Comparison of ENCODE assay signal across 18 cellular contexts in the genomic region with DNA sequence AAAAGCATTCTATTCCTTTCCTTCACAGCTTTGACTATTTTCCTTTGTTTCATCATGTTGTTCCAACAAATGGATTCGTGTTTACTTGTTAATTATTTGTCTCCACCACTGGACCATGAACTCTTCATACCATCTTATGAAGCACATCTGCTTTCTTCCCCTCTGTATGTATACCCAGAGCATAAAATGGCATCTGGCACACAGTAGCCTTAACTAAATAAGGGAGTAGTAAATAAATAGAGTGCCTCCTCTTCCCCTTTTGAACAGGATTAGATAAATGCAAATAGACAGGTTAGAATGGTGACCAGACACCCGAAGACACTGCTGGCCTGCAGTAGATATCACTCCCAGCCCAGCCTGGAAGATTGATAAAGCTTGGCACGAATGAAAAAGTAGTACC.
"Had no signal": no experiment of that assay in that cellular context is flagged by ENCODE, and none has a peak within 500 bp of the region (broad histone marks: within the 10 kb centered on the region; RNA-seq: fewer than 3 reads in every experiment).

No MANE protein-coding gene starts in this region.

- H3K36me3 Mint-ChIP-seq: natural killer cell had no signal

- H3K27me3 Mint-ChIP-seq: stimulated activated naive B cell treated with anti-CD40 and anti-IgM and Interleukin-4, amounts not matched to agents 10 μg/mL and 1 μg/mL and 100 μg/mL, for 72 hours had no signal

- H3K4me3 Mint-ChIP-seq: natural killer cell; neural crest cell; stimulated activated naive B cell treated with anti-CD40 and anti-IgM and Interleukin-4, amounts not matched to agents 10 μg/mL and 1 μg/mL and 100 μg/mL, for 72 hours had no signal

- H3K9me3 Mint-ChIP-seq: natural killer cell; neural crest cell; stimulated activated naive B cell treated with anti-CD40 and anti-IgM and Interleukin-4, amounts not matched to agents 10 μg/mL and 1 μg/mL and 100 μg/mL, for 72 hours had no signal

- DNase-seq: dorsolateral prefrontal cortex; effector CD8-positive, alpha-beta T cell; heart right ventricle; hypothalamus; kidney glomerular epithelial cell; mammary epithelial cell; natural killer cell; posterior cingulate gyrus; sigmoid colon; stimulated activated CD4-positive, alpha-beta T cell treated with anti-CD3 and anti-CD28 coated beads, Interleukin-2, amount 100 ng/mL, for 24 hours; stimulated activated CD4-positive, alpha-beta T cell treated with anti-CD3 and anti-CD28 coated beads, Interleukin-4, amount 100 ng/mL, for 4 hours; stimulated activated naive B cell treated with anti-CD40 and anti-IgM and Interleukin-4, amounts not matched to agents 10 μg/mL and 1 μg/mL and 100 μg/mL, for 72 hours; stomach; substantia nigra; trophoblast cell had no signal

- ATAC-seq: esophagus mucosa; heart right ventricle; left lobe of liver; natural killer cell; stimulated activated naive B cell treated with anti-CD40 and anti-IgM and Interleukin-4, amounts not matched to agents 10 μg/mL and 1 μg/mL and 100 μg/mL, for 72 hours had no signal

- H3K27ac Mint-ChIP-seq: natural killer cell; stimulated activated naive B cell treated with anti-CD40 and anti-IgM and Interleukin-4, amounts not matched to agents 10 μg/mL and 1 μg/mL and 100 μg/mL, for 72 hours had no signal
